ENCODE assay signal across 8 cellular contexts in genomic region chr14:64444984-64445845, GRCh38. TPM values are rescaled to one million over a fixed set of nuclear protein-coding genes. Genes with fewer than 3 reads are reported as not detected.
A peak's percentile ranks its signal among the peaks of the same experiment; 100 is the strongest.
DNase-seq lines count a peak whose midpoint lies in the region; ATAC-seq, FAIRE-seq and TF ChIP-seq lines count a peak whose summit lies in the region.

No MANE protein-coding gene starts in this region.

- POLR2A ChIA-PET in A549 (lab: Yijun Ruan, JAX): interaction anchor here (0.6 kb wide), 1 partner anchor 18 kb away, joined by 3 read pairs; no protein-coding TSS in a partner anchor

- H3K9me3 Mint-ChIP-seq in neural crest cell: no peaks in the 10 kb centered on the region

- H3K27me3 Mint-ChIP-seq in neural crest cell (ENCODE audit: low read depth): no peaks in the 10 kb centered on the region

- H3K27ac Mint-ChIP-seq in neural crest cell (ENCODE audit: unreplicated experiment): peak overlapping the region; percentile 25

- ATAC-seq in A549: peak in 1 of 2 experiments; percentile 43; a peak in 2 of 6 replicates
- peak; percentile 96 for ATAC-seq in GM18907 (IDR thresholded peaks at IDR 0.05; ENCODE audit: unreplicated experiment)
- ATAC-seq in HG03060 (IDR thresholded peaks at IDR 0.05; ENCODE audit: low read depth, unreplicated experiment): peak; percentile 81

- H3K27ac ChIP-seq in A549: peak overlapping the region; percentile 6 to 59; a peak in 4 of 6 replicates

- no peak for TF ChIP-seq EP300 in A549 (IDR thresholded peaks at IDR 0.05)

- CTCF ChIA-PET in A549 (lab: Yijun Ruan, JAX): interaction anchor here (0.6 to 2.2 kb wide), 9 partner anchors 9 to 192 kb away, joined by 3 to 5 read pairs (median 4); no protein-coding TSS in a partner anchor

- 89% methylated on average over 7 of the region's 7 CpGs for WGBS in A549 (ENCODE audit: missing lambda C conversion rate)

- no peaks in the 10 kb centered on the region for H3K9me3 ChIP-seq in A549

- TF ChIP-seq CTCF in A549 (IDR thresholded peaks at IDR 0.05): no peak
- TF ChIP-seq CTCF in neural crest cell (conservative IDR thresholded peaks at IDR 0.05): no peak

- no peak overlapping the region for H3K4me3 ChIP-seq in A549

- FAIRE-seq in A549 (lab: Jason Lieb, UNC): no peak

- no peak for TF ChIP-seq RAD21 in A549 (conservative IDR thresholded peaks at IDR 0.05 in 1 of 2, IDR thresholded peaks at IDR 0.05 in 1 of 2)

- no peak overlapping the region for H3K4me3 Mint-ChIP-seq in neural crest cell

- no peak overlapping the region for H3K4me2 ChIP-seq in A549

- peaks cover 9% of the 10 kb centered on the region for H3K4me1 Mint-ChIP-seq in neural crest cell

- DNase-seq in A549 (ENCODE audit: low read depth in 1 of 2, low spot score in 1 of 2): peak in 1 of 2 experiments; percentile 41
- DNase-seq in SK-N-DZ (ENCODE audit: low spot score): peak; percentile 96
- peak; percentile 74 for DNase-seq in cerebellum (ENCODE audit: low spot score)
- no peak for DNase-seq in neural crest cell (ENCODE audit: low read depth, low spot score)
- no peak for DNase-seq in ecto neural progenitor cell (ENCODE audit: low spot score)
- DNase-seq in SW480 (ENCODE audit: low spot score): no peak

- no peak for TF ChIP-seq POLR2A in A549 (IDR thresholded peaks at IDR 0.05; ENCODE audit: low read length)

- H3K36me3 Mint-ChIP-seq in neural crest cell (ENCODE audit: low read depth): peaks cover 13% of the 10 kb centered on the region

- H3K4me1 ChIP-seq in A549: peaks cover 18% of the 10 kb centered on the region

TF ChIP-seq in A549, 52 proteins besides CTCF, POLR2A, EP300 and RAD21:
- no peak for TF ChIP-seq RNF2 (IDR thresholded peaks at IDR 0.05; ENCODE audit: borderline replicate concordance, low read depth)
- no peak for TF ChIP-seq HDAC2 (IDR thresholded peaks at IDR 0.05)
- no peak for TF ChIP-seq JUN (IDR thresholded peaks at IDR 0.05)
- no peak for TF ChIP-seq EHF (CRISPR knock-in tag; IDR thresholded peaks at IDR 0.05)
- no peak for TF ChIP-seq CBX8 (IDR thresholded peaks at IDR 0.05)

RNA-seq across cellular contexts. Expression of gene AKAP5, which starts 20.1 kb away (rescaled TPM):
- polyA plus RNA-seq in A549 (2011; rRNA removed): 0.60 and 0.84 TPM in 2 replicates
- polyA plus RNA-seq in A549 (2012; cell fraction: cytosol; rRNA removed): 0.11 and 0.13 TPM in 2 replicates
- polyA plus RNA-seq in A549 (2012; cell fraction: nucleus; rRNA removed): 0.11 and 0.20 TPM in 2 replicates
- polyA plus RNA-seq in A549 (2017; fragmentation: RNase III; extraction: RNeasy Plus Mini Kit Qiagen cat#74134 plus additional on column Dnase treatment): 1.6 to 1.9 TPM (median 1.7 TPM) in 3 replicates
- 0.39 and 0.74 TPM in 2 replicates for polyA minus RNA-seq in A549 (2011; rRNA and poly(A)+ RNA removed)
- polyA plus RNA-seq in SK-N-DZ (2014; cell fraction: cytosol; rRNA removed): 2.6 and 2.7 TPM in 2 replicates
- 1.8 and 3.1 TPM in 2 replicates for polyA plus RNA-seq in SK-N-DZ (2014; cell fraction: nucleus; rRNA removed)
- 4.8 TPM for total RNA-seq in cerebellum
- total RNA-seq in neural crest cell: 1.3 and 1.4 TPM in 2 replicates

RNA-seq across cellular contexts. Expression of gene MTHFD1, which starts 57.1 kb away (rescaled TPM):
- polyA plus RNA-seq in A549 (2011; rRNA removed) (102 and 105 TPM in 2 replicates), A549 (2017; fragmentation: RNase III; extraction: RNeasy Plus Mini Kit Qiagen cat#74134 plus additional on column Dnase treatment) (155 to 164 TPM (median 159 TPM) in 3 replicates)
- polyA plus RNA-seq in A549 (2012; cell fraction: cytosol; rRNA removed): 75.2 and 80.8 TPM in 2 replicates
- 78.3 and 107 TPM in 2 replicates for polyA plus RNA-seq in A549 (2012; cell fraction: nucleus; rRNA removed)
- 131 and 132 TPM in 2 replicates for polyA minus RNA-seq in A549 (2011; rRNA and poly(A)+ RNA removed)
- 39.6 and 50.8 TPM in 2 replicates for polyA plus RNA-seq in SK-N-DZ (2014; cell fraction: cytosol; rRNA removed)
- 74.0 and 110 TPM in 2 replicates for polyA plus RNA-seq in SK-N-DZ (2014; cell fraction: nucleus; rRNA removed)
- total RNA-seq in cerebellum (35.1 TPM), neural crest cell (161 and 172 TPM in 2 replicates)

RNA-seq across cellular contexts. Expression of gene ZBTB25, which starts 58.4 kb away (rescaled TPM):
- polyA plus RNA-seq in A549 (2011; rRNA removed) (15.0 and 16.1 TPM in 2 replicates), A549 (2017; fragmentation: RNase III; extraction: RNeasy Plus Mini Kit Qiagen cat#74134 plus additional on column Dnase treatment) (4.6 to 5.4 TPM (median 5.3 TPM) in 3 replicates)
- 5.1 and 5.5 TPM in 2 replicates for polyA plus RNA-seq in A549 (2012; cell fraction: cytosol; rRNA removed)
- polyA plus RNA-seq in A549 (2012; cell fraction: nucleus; rRNA removed): 4.8 and 5.5 TPM in 2 replicates
- polyA minus RNA-seq in A549 (2011; rRNA and poly(A)+ RNA removed): 21.9 and 29.5 TPM in 2 replicates
- polyA plus RNA-seq in SK-N-DZ (2014; cell fraction: cytosol; rRNA removed): 3.8 and 4.1 TPM in 2 replicates
- polyA plus RNA-seq in SK-N-DZ (2014; cell fraction: nucleus; rRNA removed): 3.7 and 6.5 TPM in 2 replicates
- total RNA-seq in cerebellum (18.1 TPM), neural crest cell (14.1 and 14.4 TPM in 2 replicates)

RNA-seq across cellular contexts. Expression of gene ZBTB1, which starts 59.4 kb away (rescaled TPM):
- polyA plus RNA-seq in A549 (2011; rRNA removed) (37.1 and 49.2 TPM in 2 replicates), A549 (2017; fragmentation: RNase III; extraction: RNeasy Plus Mini Kit Qiagen cat#74134 plus additional on column Dnase treatment) (31.3 to 38.4 TPM (median 33.8 TPM) in 3 replicates)
- polyA plus RNA-seq in A549 (2012; cell fraction: cytosol; rRNA removed): 7.1 and 7.4 TPM in 2 replicates
- polyA plus RNA-seq in A549 (2012; cell fraction: nucleus; rRNA removed): 7.8 and 11.0 TPM in 2 replicates
- polyA minus RNA-seq in A549 (2011; rRNA and poly(A)+ RNA removed): 23.6 and 25.0 TPM in 2 replicates
- 25.5 and 27.8 TPM in 2 replicates for polyA plus RNA-seq in SK-N-DZ (2014; cell fraction: cytosol; rRNA removed)
- polyA plus RNA-seq in SK-N-DZ (2014; cell fraction: nucleus; rRNA removed): 36.4 and 47.0 TPM in 2 replicates
- total RNA-seq in cerebellum (44.0 TPM), neural crest cell (36.0 and 41.4 TPM in 2 replicates)

Comparison
In these comparisons a context has a peak if more than half of its experiments do, and no peak if none do; other contexts are left out.
1. DNase-seq: peak in SK-N-DZ (single experiment) and cerebellum (single experiment); none in neural crest cell (single experiment), ecto neural progenitor cell (single experiment) and SW480 (single experiment).